33 cellular contexts compared by ENCODE assay signal in genomic region chr1:33021567-33022431, GRCh38. TPM values are rescaled to one million over a fixed set of nuclear protein-coding genes. Genes with fewer than 3 reads are reported as not detected.
A peak's percentile ranks its signal among the peaks of the same experiment; 100 is the strongest.
DNase-seq lines count a peak whose midpoint lies in the region; ATAC-seq and TF ChIP-seq lines count a peak whose summit lies in the region.
"Had no signal": no experiment of that assay in that cellular context is flagged by ENCODE, and none has a peak within 500 bp of the region (broad histone marks: within the 10 kb centered on the region; RNA-seq: fewer than 3 reads in every experiment).

No MANE protein-coding gene starts in this region.

- no peaks in the 10 kb centered on the region for H3K27me3 Mint-ChIP-seq in activated T-helper 17 cell treated with anti-CD3 and anti-CD28 coated beads, Interleukin-2, amount 50 U/mL, for 72 hours
- H3K27me3 Mint-ChIP-seq: activated naive CD4-positive, alpha-beta T cell treated with anti-CD3 and anti-CD28 coated beads, Interleukin-2, amount 50 U/mL, for 24 hours; memory B cell; progenitor cell of endocrine pancreas had no signal

- ATAC-seq in Right ventricle myocardium superior (ENCODE audit: poor library complexity) (no peak), right lobe of liver (peak; percentile 16 to 56 (median 38)), GM21360 (IDR thresholded peaks at IDR 0.05; ENCODE audit: unreplicated experiment) (no peak), HG03520 (IDR thresholded peaks at IDR 0.05; ENCODE audit: unreplicated experiment) (no peak)
- ATAC-seq in activated T-helper 17 cell treated with anti-CD3 and anti-CD28 coated beads, Interleukin-2, amount 50 U/mL, for 72 hours (replicated peaks): no peak
- ATAC-seq: HCT116, sciatic nerve had no signal

- peaks cover 37% of the 10 kb centered on the region for H3K36me3 ChIP-seq in cardiac muscle cell
- peaks cover 0 to 38% (median 24%) of the 10 kb centered on the region in 4 donors for H3K36me3 ChIP-seq in right lobe of liver
- H3K36me3 ChIP-seq in subcutaneous abdominal adipose tissue (ENCODE audit: control insufficient read depth in 5 of 5, insufficient read depth in 5 of 5, low read length in 5 of 5): peaks cover 27 to 73% (median 61%) of the 10 kb centered on the region in 5 donors
- H3K36me3 ChIP-seq: breast epithelium had no signal

- H3K9ac ChIP-seq in subcutaneous abdominal adipose tissue (ENCODE audit: low read length in 5 of 5): no peak overlapping the region
- H3K9ac ChIP-seq: BLaER1 treated with 17β-estradiol and CSF1 and Interleukin-3, amounts not matched to agents 10 nM and 100 nM had no signal

- no peak overlapping the region for H3K4me3 Mint-ChIP-seq in activated T-helper 17 cell treated with anti-CD3 and anti-CD28 coated beads, Interleukin-2, amount 50 U/mL, for 72 hours
- H3K4me3 Mint-ChIP-seq: activated naive CD4-positive, alpha-beta T cell treated with anti-CD3 and anti-CD28 coated beads, Interleukin-2, amount 50 U/mL, for 24 hours; activated T-helper 1 cell treated with anti-CD3 and anti-CD28 coated beads, Interleukin-12 subunit alpha, Interleukin-12 subunit beta, Interleukin-2, Interleukin-4 antibody, amounts not matched to agents 30 ng/mL and 10 ng/mL and 1 ng/mL, durations not matched to agents 14 hours and 24 hours and 36 hours; immature natural killer cell; memory B cell had no signal

- TF ChIP-seq CTCF in cardiac muscle cell (IDR thresholded peaks at IDR 0.05; ENCODE audit: low read depth, low read length) (no peak), right lobe of liver (IDR thresholded peaks at IDR 0.05) (no peak)

- TF ChIP-seq POLR2A in right lobe of liver (IDR thresholded peaks at IDR 0.05): no peak

- H3K9me3 ChIP-seq in cardiac muscle cell (ENCODE audit: low read depth) (no peaks in the 10 kb centered on the region), right lobe of liver (no peaks in the 10 kb centered on the region), subcutaneous abdominal adipose tissue (ENCODE audit: control insufficient read depth in 5 of 5, low read length in 5 of 5) (no peaks in the 10 kb centered on the region)
- H3K9me3 ChIP-seq: BLaER1 treated with 17β-estradiol and CSF1 and Interleukin-3, amounts not matched to agents 10 nM and 100 nM; breast epithelium; MG63; neutrophil had no signal

- H3K36me3 Mint-ChIP-seq in activated T-helper 17 cell treated with anti-CD3 and anti-CD28 coated beads, Interleukin-2, amount 50 U/mL, for 72 hours (ENCODE audit: low read depth): peaks cover 93% of the 10 kb centered on the region

- H3K27me3 ChIP-seq in cardiac muscle cell (no peaks in the 10 kb centered on the region), right lobe of liver (no peaks in the 10 kb centered on the region), subcutaneous abdominal adipose tissue (ENCODE audit: control insufficient read depth in 5 of 5, insufficient read depth in 4 of 5, low read length in 5 of 5) (no peaks in the 10 kb centered on the region)
- H3K27me3 ChIP-seq: BLaER1 treated with 17β-estradiol and CSF1 and Interleukin-3, amounts not matched to agents 10 nM and 100 nM; breast epithelium; MG63; neutrophil had no signal

- WGBS in right lobe of liver (ENCODE audit: insufficient coverage, low coverage, low lambda C conversion rate, missing lambda C conversion rate): 42% methylated on average over 4 of the region's 4 CpGs

- intact Hi-C loops in Right ventricle myocardium superior (cut with DNase I) (no loop called here), right lobe of liver (cut with DNase I) (no loop called here)

- H3K27ac ChIP-seq in cardiac muscle cell: peak overlapping the region; percentile 52
- H3K27ac ChIP-seq in right lobe of liver: peak overlapping the region in 2 of 3 donors; percentile 39 to 54
- H3K27ac ChIP-seq in subcutaneous abdominal adipose tissue (ENCODE audit: low read depth, low read length): peak overlapping the region; percentile 51
- H3K27ac ChIP-seq: BLaER1 treated with 17β-estradiol and CSF1 and Interleukin-3, amounts not matched to agents 10 nM and 100 nM; breast epithelium; SK-N-MC had no signal

- H3K4me1 Mint-ChIP-seq in activated T-helper 17 cell treated with anti-CD3 and anti-CD28 coated beads, Interleukin-2, amount 50 U/mL, for 72 hours: peaks cover 32% of the 10 kb centered on the region

- H3K9me3 Mint-ChIP-seq in activated T-helper 17 cell treated with anti-CD3 and anti-CD28 coated beads, Interleukin-2, amount 50 U/mL, for 72 hours: no peaks in the 10 kb centered on the region
- H3K9me3 Mint-ChIP-seq: activated naive CD4-positive, alpha-beta T cell treated with anti-CD3 and anti-CD28 coated beads, Interleukin-2, amount 50 U/mL, for 24 hours; activated T-helper 1 cell treated with anti-CD3 and anti-CD28 coated beads, Interleukin-12 subunit alpha, Interleukin-12 subunit beta, Interleukin-2, Interleukin-4 antibody, amounts not matched to agents 30 ng/mL and 10 ng/mL and 1 ng/mL, durations not matched to agents 14 hours and 24 hours and 36 hours; immature natural killer cell; memory B cell had no signal

- H3K4me3 ChIP-seq in cardiac muscle cell (no peak overlapping the region), right lobe of liver (no peak overlapping the region), subcutaneous abdominal adipose tissue (ENCODE audit: low read depth in 1 of 5, low read length in 5 of 5) (no peak overlapping the region)
- H3K4me3 ChIP-seq: BLaER1 treated with 17β-estradiol and CSF1 and Interleukin-3, amounts not matched to agents 10 nM and 100 nM; breast epithelium; MG63; SK-N-MC had no signal

- peaks cover 13% of the 10 kb centered on the region for H3K4me1 ChIP-seq in cardiac muscle cell (ENCODE audit: low read depth)
- H3K4me1 ChIP-seq in right lobe of liver: peaks cover 0 to 58% (median 24%) of the 10 kb centered on the region in 4 donors
- H3K4me1 ChIP-seq in subcutaneous abdominal adipose tissue (ENCODE audit: control insufficient read depth in 5 of 5, insufficient read depth in 5 of 5, low read length in 5 of 5): peaks cover 0 to 16% (median 10%) of the 10 kb centered on the region in 5 donors
- H3K4me1 ChIP-seq: breast epithelium had no signal

- DNase-seq in cardiac muscle cell (ENCODE audit: low read depth in 1 of 2, low spot score in 1 of 2) (no peak), Right ventricle myocardium superior (no peak), right lobe of liver (peak in 1 of 3 donors; percentile 51)
- no peak for DNase-seq in activated naive CD4-positive, alpha-beta T cell treated with Interleukin-2 at 50 U/mL for 16 hours
- DNase-seq: activated CD4-positive, alpha-beta T cell treated with anti-CD3 and anti-CD28 coated beads, Interleukin-2, amount 50 U/mL, for 1 hour; activated CD4-positive, CD25-positive, alpha-beta regulatory T cell; anterior cingulate cortex; COR-L47; immature natural killer cell; KBM-7; left cardiac atrium; MG63; NCI-H1105; NCI-H187 treated with DMSO at 0.1 percent for 48 hours; NCI-H2171 treated with DMSO at 0.1 percent for 48 hours; NCI-H510A treated with DMSO at 0.1 percent for 48 hours; stimulated activated CD4-positive, alpha-beta T cell treated with anti-CD3 and anti-CD28 coated beads, Interleukin-12 subunit alpha, Interleukin-12 subunit beta, amount 100 ng/mL, for 4 hours; stimulated activated CD4-positive, alpha-beta T cell treated with anti-CD3 and anti-CD28 coated beads, Interleukin-2, amount 100 ng/mL, for 48 hours; trophoblast cell had no signal

- peak overlapping the region; percentile 50 for H3K27ac Mint-ChIP-seq in activated T-helper 17 cell treated with anti-CD3 and anti-CD28 coated beads, Interleukin-2, amount 50 U/mL, for 72 hours
- H3K27ac Mint-ChIP-seq: activated naive CD4-positive, alpha-beta T cell treated with anti-CD3 and anti-CD28 coated beads, Interleukin-2, amount 50 U/mL, for 24 hours; activated T-helper 1 cell treated with anti-CD3 and anti-CD28 coated beads, Interleukin-12 subunit alpha, Interleukin-12 subunit beta, Interleukin-2, Interleukin-4 antibody, amounts not matched to agents 30 ng/mL and 10 ng/mL and 1 ng/mL, durations not matched to agents 14 hours and 24 hours and 36 hours; immature natural killer cell; memory B cell; progenitor cell of endocrine pancreas had no signal

RNA-seq across cellular contexts. Expression of gene AK2, which starts 14.9 kb away (rescaled TPM):
- total RNA-seq in cardiac muscle cell (201 and 263 TPM in 2 replicates), Right ventricle myocardium superior (124 TPM), right lobe of liver (100 to 1,000 TPM; 119 to 301 (median 130) TPM)
- polyA plus RNA-seq in cardiac muscle cell: 264 and 281 TPM in 2 replicates
- 100 to 1,000 TPM; 304 to 372 TPM for total RNA-seq in activated T-helper 17 cell treated with anti-CD3 and anti-CD28 coated beads, Interleukin-2, amount 50 U/mL, for 72 hours

RNA-seq across cellular contexts. Expression of gene RNF19B, which starts 57.2 kb away (rescaled TPM):
- total RNA-seq in cardiac muscle cell (15.8 and 28.5 TPM in 2 replicates), Right ventricle myocardium superior (14.3 TPM), right lobe of liver (10 to 100 TPM in 3 of 6 experiments, 1 to 10 TPM in 3; 4.6 to 12.1 (median 8.3) TPM)
- 16.2 and 17.8 TPM in 2 replicates for polyA plus RNA-seq in cardiac muscle cell
- total RNA-seq in activated T-helper 17 cell treated with anti-CD3 and anti-CD28 coated beads, Interleukin-2, amount 50 U/mL, for 72 hours: 10 to 100 TPM; 32.2 to 65.6 TPM

RNA-seq across cellular contexts. Expression of gene AZIN2, which starts 59.2 kb away (rescaled TPM):
- total RNA-seq in cardiac muscle cell (7.7 and 9.7 TPM in 2 replicates), Right ventricle myocardium superior (1.9 TPM), right lobe of liver (1 to 10 TPM in 2 of 6 experiments, under 1 TPM in 4; 0.62 to 1.2 (median 0.85) TPM)
- 13.4 and 18.6 TPM in 2 replicates for polyA plus RNA-seq in cardiac muscle cell
- 1 to 10 TPM; 3.4 to 3.7 TPM for total RNA-seq in activated T-helper 17 cell treated with anti-CD3 and anti-CD28 coated beads, Interleukin-2, amount 50 U/mL, for 72 hours

Comparison
In these comparisons a context has a peak if more than half of its experiments do, and no peak if none do; other contexts are left out.
1. ATAC-seq: peak in right lobe of liver (4 of 4); none in Right ventricle myocardium superior (single experiment), activated T-helper 17 cell treated with anti-CD3 and anti-CD28 coated beads, Interleukin-2, amount 50 U/mL, for 72 hours (single experiment), GM21360 (single experiment) and HG03520 (single experiment).
2. Peak in every context shown above with its lines, with median percentiles within 50 percentile points of each other: H3K27ac ChIP-seq.